ENCODE assay signal across 11 cellular contexts in genomic region chr19:15080002-15080401, GRCh38. TPM values are rescaled to one million over a fixed set of nuclear protein-coding genes. Genes with fewer than 3 reads are reported as not detected.
"Had no signal": no experiment of that assay in that cellular context is flagged by ENCODE, and none has a peak within 500 bp of the region (broad histone marks: within the 10 kb centered on the region; RNA-seq: fewer than 3 reads in every experiment).

No MANE protein-coding gene starts in this region.

RNA-seq across cellular contexts. Expression of gene OR1I1, which starts 2.0 kb away (rescaled TPM):
- total RNA-seq: activated CD8-positive, alpha-beta T cell treated with anti-CD3 and anti-CD28 coated beads for 36 hours; activated naive CD8-positive, alpha-beta T cell treated with anti-CD3 and anti-CD28 coated beads for 36 hours; activated T-cell treated with anti-CD3 and anti-CD28 coated beads, Interleukin-2, amount 50 U/mL, for 72 hours; activated T-helper 2 cell treated with anti-CD3 and anti-CD28 coated beads, Interferon-gamma antibody, Interleukin-2, Interleukin-4, amounts not matched to agents 10 μg/mL and 5 μg/mL and 100 μg/mL, durations not matched to agents 14 hours and 24 hours and 36 hours; adrenal gland; cardiac septum; M059J; NCI-H460; Peyer's patch; SK-MEL-5; T-helper 17 cell had no signal
- polyA plus RNA-seq: adrenal gland had no signal

RNA-seq across cellular contexts. Expression of gene CASP14, which starts 30.7 kb away (rescaled TPM):
- total RNA-seq: activated CD8-positive, alpha-beta T cell treated with anti-CD3 and anti-CD28 coated beads for 36 hours; activated naive CD8-positive, alpha-beta T cell treated with anti-CD3 and anti-CD28 coated beads for 36 hours; activated T-cell treated with anti-CD3 and anti-CD28 coated beads, Interleukin-2, amount 50 U/mL, for 72 hours; activated T-helper 2 cell treated with anti-CD3 and anti-CD28 coated beads, Interferon-gamma antibody, Interleukin-2, Interleukin-4, amounts not matched to agents 10 μg/mL and 5 μg/mL and 100 μg/mL, durations not matched to agents 14 hours and 24 hours and 36 hours; adrenal gland; cardiac septum; M059J; NCI-H460; Peyer's patch; SK-MEL-5; T-helper 17 cell had no signal
- polyA plus RNA-seq: adrenal gland had no signal
